13 cellular contexts compared by ENCODE assay signal in genomic region chr6:109321752-109322151, GRCh38.
DNase-seq lines count a peak whose midpoint lies in the region.
"Had no signal": no experiment of that assay in that cellular context is flagged by ENCODE, and none has a peak within 500 bp of the region (broad histone marks: within the 10 kb centered on the region; RNA-seq: fewer than 3 reads in every experiment).

No MANE protein-coding gene starts in this region.

- no peaks in the 10 kb centered on the region for H4K20me1 ChIP-seq in BLaER1 treated with 17β-estradiol and CSF1 and Interleukin-3, amounts not matched to agents 10 nM and 100 nM

- peaks cover 76 to 88% (median 83%) of the 10 kb centered on the region in 10 experiments for H3K4me1 ChIP-seq in BLaER1 treated with 17β-estradiol and CSF1 and Interleukin-3, amounts not matched to agents 10 nM and 100 nM
- H3K4me1 ChIP-seq: BE2C had no signal

- no peaks in the 10 kb centered on the region for H3K36me3 ChIP-seq in BLaER1 treated with 17β-estradiol and CSF1 and Interleukin-3, amounts not matched to agents 10 nM and 100 nM
- H3K36me3 ChIP-seq: BE2C had no signal

- H3K4me2 ChIP-seq in BLaER1 treated with 17β-estradiol and CSF1 and Interleukin-3, amounts not matched to agents 10 nM and 100 nM = peak overlapping the region; percentile 80 to 95 (median 89)

- H3K27me3 ChIP-seq in BLaER1 treated with 17β-estradiol and CSF1 and Interleukin-3, amounts not matched to agents 10 nM and 100 nM = no peaks in the 10 kb centered on the region
- H3K27me3 ChIP-seq: BE2C had no signal

- no peak overlapping the region for H3K4me3 ChIP-seq in BLaER1 treated with 17β-estradiol and CSF1 and Interleukin-3, amounts not matched to agents 10 nM and 100 nM
- H3K4me3 ChIP-seq: GM12878 had no signal

- peaks cover 0 to 21% (median 14%) of the 10 kb centered on the region in 11 experiments; a peak in 13 of 22 replicates for H3K9me3 ChIP-seq in BLaER1 treated with 17β-estradiol and CSF1 and Interleukin-3, amounts not matched to agents 10 nM and 100 nM (replicated peaks in 1 of 11)
- H3K9me3 ChIP-seq: BE2C had no signal

- H3K9ac ChIP-seq in BLaER1 treated with 17β-estradiol and CSF1 and Interleukin-3, amounts not matched to agents 10 nM and 100 nM = peak overlapping the region in 2 of 11 experiments; percentile 42 to 77; a peak in 4 of 22 replicates

- DNase-seq in NCI-H1092 (lab: John Stamatoyannopoulos, UW) = peak; percentile 45
- peak; percentile 32 for DNase-seq in NCI-H2107 (lab: John Stamatoyannopoulos, UW)
- no peak for DNase-seq in NCI-H2171 (lab: John Stamatoyannopoulos, UW)
- no peak for DNase-seq in NCI-H774 (lab: John Stamatoyannopoulos, UW)
- DNase-seq in posterior vena cava (ENCODE audit: low spot score) = no peak
- DNase-seq: BE2C; CD4-positive, alpha-beta memory T cell; DMS153; DND-41; EL; H9 had no signal

- intact Hi-C loops in posterior vena cava (cut with DNase I) = no loop called here

- peak overlapping the region in 10 of 11 experiments; percentile 23 to 94 (median 82); a peak in 19 of 22 replicates for H3K27ac ChIP-seq in BLaER1 treated with 17β-estradiol and CSF1 and Interleukin-3, amounts not matched to agents 10 nM and 100 nM

Comparison
In these comparisons a context has a peak if more than half of its experiments do, and no peak if none do; other contexts are left out.
1. DNase-seq: peak in NCI-H1092 (single experiment) and NCI-H2107 (single experiment); none in NCI-H2171 (single experiment), NCI-H774 (single experiment) and posterior vena cava (single experiment).